In the genomic region with DNA sequence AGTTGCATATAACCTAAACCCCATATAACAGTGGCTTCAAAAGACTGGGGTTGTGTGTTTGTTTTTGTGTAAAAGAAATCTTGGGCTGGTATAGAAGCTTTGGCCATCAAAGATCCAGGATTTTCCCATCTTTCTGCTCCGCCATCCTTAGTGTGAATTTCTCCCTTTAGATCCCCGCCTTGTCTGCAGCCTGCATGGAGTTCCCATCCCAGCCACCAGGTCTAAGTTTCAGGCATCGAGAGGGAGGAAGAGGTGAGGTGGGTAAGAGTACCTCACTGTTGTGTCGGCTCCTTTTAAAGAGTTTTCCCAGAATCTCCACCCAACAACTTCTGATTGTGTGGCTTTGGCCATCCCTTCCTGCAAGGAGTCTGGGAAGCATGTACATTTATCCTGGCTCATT, we compare ENCODE assay signal across 16 cellular contexts.
"Had no signal": no experiment of that assay in that cellular context is flagged by ENCODE, and none has a peak within 500 bp of the region (broad histone marks: within the 10 kb centered on the region; RNA-seq: fewer than 3 reads in every experiment).

No MANE protein-coding gene starts in this region.

- H3K27ac ChIP-seq: ascending aorta, cardiac muscle cell, colonic mucosa, heart right ventricle, right atrium auricular region, upper lobe of left lung, WERI-Rb-1 had no signal

- DNase-seq: activated CD4-positive, alpha-beta memory T cell treated with anti-CD3 and anti-CD28 coated beads, Interleukin-2, amount 10 ng/mL, durations not matched to agents 7 days and 5 days; activated CD4-positive, alpha-beta T cell treated with anti-CD3 and anti-CD28 coated beads for 36 hours; activated naive CD4-positive, alpha-beta T cell treated with anti-CD3 and anti-CD28 coated beads, Interleukin-2, amount 10 ng/mL, durations not matched to agents 7 days and 5 days; activated T-cell treated with anti-CD3 and anti-CD28 coated beads, Interleukin-2, amount 50 U/mL, for 24 hours; colonic mucosa; foreskin melanocyte; heart right ventricle; islet precursor cell; naive thymus-derived CD8-positive, alpha-beta T cell; small intestine; stimulated activated naive CD8-positive, alpha-beta T cell treated with anti-CD3 and anti-CD28 coated beads, Interleukin-15, Interleukin-2, amounts not matched to agents 100 U/mL and 50 U/mL, for 24 hours; upper lobe of left lung; WERI-Rb-1 had no signal

- H3K9me3 ChIP-seq: ascending aorta, colonic mucosa, heart right ventricle, right atrium auricular region, upper lobe of left lung had no signal

- H3K4me3 ChIP-seq: ascending aorta, cardiac muscle cell, colonic mucosa, heart right ventricle, right atrium auricular region, upper lobe of left lung had no signal

- ATAC-seq: activated CD4-positive, alpha-beta T cell treated with anti-CD3 and anti-CD28 coated beads for 36 hours; heart right ventricle; naive thymus-derived CD8-positive, alpha-beta T cell; stimulated activated naive CD8-positive, alpha-beta T cell treated with anti-CD3 and anti-CD28 coated beads, Interleukin-15, Interleukin-2, amounts not matched to agents 100 U/mL and 50 U/mL, for 24 hours had no signal

- H3K27me3 ChIP-seq: ascending aorta, cardiac muscle cell, colonic mucosa, right atrium auricular region, upper lobe of left lung had no signal

- FAIRE-seq: small intestine had no signal

- H3K36me3 ChIP-seq: ascending aorta, cardiac muscle cell, colonic mucosa, heart right ventricle, right atrium auricular region, upper lobe of left lung, WERI-Rb-1 had no signal

- H3K4me1 ChIP-seq: ascending aorta, colonic mucosa, heart right ventricle, right atrium auricular region, upper lobe of left lung had no signal
